ENCODE assay signal across 34 cellular contexts in the genomic region with DNA sequence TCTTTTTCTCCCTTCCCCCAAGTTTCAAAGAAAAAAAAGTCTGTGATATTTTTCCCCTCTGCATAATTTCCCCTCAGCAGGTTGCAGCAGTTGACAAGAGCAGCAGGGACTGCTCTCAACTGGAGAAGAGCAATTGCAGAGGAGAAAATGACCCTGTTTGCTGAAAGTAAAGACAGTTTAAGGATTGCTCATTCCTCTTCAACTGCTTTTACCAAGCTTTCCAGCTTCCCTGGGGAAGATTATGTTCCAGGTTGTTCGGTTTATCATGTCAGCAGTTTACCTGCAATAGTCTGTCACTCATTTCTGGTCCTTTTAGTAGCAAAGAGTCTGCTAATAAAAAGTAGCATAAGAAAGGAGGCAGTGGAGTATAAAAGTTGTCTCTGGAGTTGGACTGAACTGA.
"Had no signal": no experiment of that assay in that cellular context is flagged by ENCODE, and none has a peak within 500 bp of the region (broad histone marks: within the 10 kb centered on the region; RNA-seq: fewer than 3 reads in every experiment).

No MANE protein-coding gene starts in this region.

- H3K27ac Mint-ChIP-seq: activated CD4-positive, alpha-beta memory T cell treated with anti-CD3 and anti-CD28 coated beads for 36 hours; activated CD4-positive, alpha-beta T cell treated with anti-CD3 and anti-CD28 coated beads, Interleukin-2, amount 10 ng/mL, durations not matched to agents 7 days and 5 days; activated naive CD8-positive, alpha-beta T cell treated with anti-CD3 and anti-CD28 coated beads for 36 hours; IgD-negative memory B cell; T-helper 2 cell treated with Interferon-gamma antibody and Interleukin-4, amounts not matched to agents 5 μg/mL and 100 μg/mL, for 36 hours had no signal

- H3K4me3 Mint-ChIP-seq: activated CD4-positive, alpha-beta memory T cell treated with anti-CD3 and anti-CD28 coated beads for 36 hours; activated CD4-positive, alpha-beta T cell treated with anti-CD3 and anti-CD28 coated beads, Interleukin-2, amount 10 ng/mL, durations not matched to agents 7 days and 5 days; activated naive CD8-positive, alpha-beta T cell treated with anti-CD3 and anti-CD28 coated beads for 36 hours; activated T-cell treated with anti-CD3 and anti-CD28 coated beads, Interleukin-2, amount 50 U/mL, for 4 hours; central memory CD8-positive, alpha-beta T cell; IgD-negative memory B cell; T-helper 1 cell treated with Interleukin-12 subunit alpha and Interleukin-12 subunit beta and Interleukin-4 antibody, amounts not matched to agents 30 μg/mL and 1 μg/mL, for 36 hours; T-helper 2 cell treated with Interferon-gamma antibody and Interleukin-4, amounts not matched to agents 5 μg/mL and 100 μg/mL, for 36 hours had no signal

- H3K9me3 Mint-ChIP-seq: activated CD4-positive, alpha-beta memory T cell treated with anti-CD3 and anti-CD28 coated beads for 36 hours; central memory CD8-positive, alpha-beta T cell had no signal

- DNase-seq: activated CD4-positive, alpha-beta memory T cell treated with anti-CD3 and anti-CD28 coated beads for 36 hours; activated CD4-positive, alpha-beta T cell treated with anti-CD3 and anti-CD28 coated beads, Interleukin-2, amount 10 ng/mL, durations not matched to agents 7 days and 5 days; activated CD8-positive, alpha-beta memory T cell treated with anti-CD3 and anti-CD28 coated beads, Interleukin-2, amount 50 U/mL, for 4 hours; activated effector memory CD4-positive, alpha-beta T cell treated with Interleukin-2 at 50 U/mL for 16 hours; activated naive CD4-positive, alpha-beta T cell; activated naive CD4-positive, alpha-beta T cell treated with anti-CD3 and anti-CD28 coated beads, Interleukin-2, amount 50 U/mL, for 16 hours; activated naive CD8-positive, alpha-beta T cell treated with anti-CD3 and anti-CD28 coated beads for 36 hours; activated T-cell treated with anti-CD3 and anti-CD28 coated beads for 4 hours; activated T-cell treated with anti-CD3 and anti-CD28 coated beads, Interleukin-2, amount 50 U/mL, for 4 hours; amniotic stem cell; aorta; Kasumi-1; KG1; MG63; NCI-H1048; NCI-H1105 treated with DMSO at 0.1 percent for 48 hours; NCI-H146; NCI-H187 treated with DMSO at 0.1 percent for 48 hours; NCI-H2081; NCI-H2171; NCI-H226; NCI-H524; NCI-H69; NCI-H82; NK-92 treated with Interleukin-12 subunit alpha and Interleukin-12 subunit beta, amount 100 ng/mL, for 24 hours; PC-3; Peyer's patch; RPMI8226; SHP77 treated with DMSO at 0.1 percent for 48 hours; SK-N-SH had no signal

- H3K27me3 Mint-ChIP-seq: activated CD4-positive, alpha-beta memory T cell treated with anti-CD3 and anti-CD28 coated beads for 36 hours; activated CD4-positive, alpha-beta T cell treated with anti-CD3 and anti-CD28 coated beads, Interleukin-2, amount 10 ng/mL, durations not matched to agents 7 days and 5 days; activated naive CD8-positive, alpha-beta T cell treated with anti-CD3 and anti-CD28 coated beads for 36 hours; central memory CD8-positive, alpha-beta T cell; IgD-negative memory B cell had no signal

- ATAC-seq: activated T-cell treated with anti-CD3 and anti-CD28 coated beads, Interleukin-2, amount 50 U/mL, for 4 hours; PC-3 had no signal
